ENCODE assay signal across 9 cellular contexts in the genomic region with DNA sequence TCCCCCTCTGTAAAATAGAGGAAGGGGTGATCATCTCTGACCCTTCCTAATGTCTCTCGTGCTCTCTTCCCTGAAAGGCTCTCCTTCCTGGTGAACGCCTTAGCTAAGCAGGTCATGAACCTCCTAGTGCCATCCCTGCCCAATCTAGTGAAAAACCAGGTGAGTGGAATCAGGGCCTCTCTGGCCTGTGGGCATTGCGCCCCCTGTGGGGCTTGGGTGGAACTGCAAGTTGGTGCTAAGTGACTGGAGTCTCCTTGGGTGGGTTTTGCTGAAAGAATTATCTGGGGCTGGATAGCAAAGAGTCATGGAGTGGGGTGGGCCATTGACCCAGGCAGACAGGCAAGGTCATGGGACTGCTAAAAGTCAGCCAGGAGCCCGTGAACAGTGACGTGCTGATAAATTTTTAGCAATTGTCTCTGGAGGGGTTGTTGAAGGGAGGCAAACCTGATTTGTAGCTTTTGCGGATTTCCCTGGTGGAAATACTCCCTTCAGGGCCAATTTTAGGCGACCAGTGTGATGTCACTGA. TPM values are rescaled to one million over a fixed set of nuclear protein-coding genes. Genes with fewer than 3 reads are reported as not detected.
DNase-seq lines count a peak whose midpoint lies in the region; ATAC-seq, FAIRE-seq and TF ChIP-seq lines count a peak whose summit lies in the region.
"Had no signal": no experiment of that assay in that cellular context is flagged by ENCODE, and none has a peak within 500 bp of the region (broad histone marks: within the 10 kb centered on the region; RNA-seq: fewer than 3 reads in every experiment).

No MANE protein-coding gene starts in this region.

- H3K9me2 ChIP-seq in OCI-LY7 (ENCODE audit: insufficient read depth, low read length), result no peaks in the 10 kb centered on the region

- DNase-seq in AG08396 (ENCODE audit: low spot score) (peak; percentile 52), GM19238 (ENCODE audit: insufficient read length, low spot score) (peak; percentile 66), OCI-LY7 (ENCODE audit: low spot score) (peak; percentile 61), frontal cortex (ENCODE audit: low spot score in 2 of 2) (peak; percentile 33 to 48), retina (peak; percentile 41)
- peak; percentile 55 to 58 for DNase-seq in activated T-helper 1 cell treated with anti-CD3 and anti-CD28 coated beads, Interleukin-2, amount 50 U/mL, for 16 hours (ENCODE audit: low read depth in 1 of 2, low spot score in 1 of 2)

- no peaks in the 10 kb centered on the region for H3K36me3 ChIP-seq in OCI-LY7 (ENCODE audit: insufficient read depth, low read length)

- no peak for FAIRE-seq in frontal cortex (lab: Jason Lieb, UNC)

- no peaks in the 10 kb centered on the region for H3K79me2 ChIP-seq in OCI-LY7 (ENCODE audit: insufficient read depth, low read depth, low read length)

- no peaks in the 10 kb centered on the region for H3K4me1 ChIP-seq in OCI-LY7 (ENCODE audit: insufficient read depth, low read length, poor library complexity, severe bottlenecking)

- intact Hi-C loops in OCI-LY7 (cut with micrococcal nuclease; ENCODE audit: unreplicated experiment), result loop anchor here (5.0 kb wide), 1 partner anchor 390 kb away; no protein-coding TSS in a partner anchor

- TF ChIP-seq CTCF in OCI-LY7 (conservative IDR thresholded peaks at IDR 0.05; ENCODE audit: low read length), result peak; percentile 99

- ATAC-seq in GM18868 (IDR thresholded peaks at IDR 0.05; ENCODE audit: unreplicated experiment), result no peak
- no peak for ATAC-seq in HG02678 (IDR thresholded peaks at IDR 0.05; ENCODE audit: unreplicated experiment)
- ATAC-seq: right cardiac atrium had no signal

- H3K27ac ChIP-seq in OCI-LY7 (ENCODE audit: low read depth, low read length, poor library complexity, severe bottlenecking), result no peak overlapping the region

- no peak overlapping the region for H2AFZ ChIP-seq in OCI-LY7 (ENCODE audit: low read length)

- H3K4me2 ChIP-seq in OCI-LY7 (ENCODE audit: low read length), result no peak overlapping the region

- CTCF ChIA-PET in OCI-LY7 (lab: Charles Lee; ENCODE audit: unreplicated experiment), result no interaction called here

- BruUV-seq in OCI-LY7 (replicated peaks; lab: Mats Ljungman, UMichigan), result no TSS peak

- no peaks in the 10 kb centered on the region for H4K20me1 ChIP-seq in OCI-LY7 (ENCODE audit: insufficient read depth, low read length)

- no peaks in the 10 kb centered on the region for H3K9me3 ChIP-seq in OCI-LY7 (ENCODE audit: low read length)

- H3K4me3 ChIP-seq in OCI-LY7 (ENCODE audit: low read depth, low read length, poor library complexity, severe bottlenecking), result no peak overlapping the region

- POLR2A ChIA-PET in OCI-LY7 (lab: Charles Lee), result no interaction called here

RNA-seq across cellular contexts. Expression of a gene that starts 8.9 kb away (rescaled TPM):
- not detected in 2 replicates for total RNA-seq in OCI-LY7 (2014; rRNA removed; shearing (Covaris generic))
- total RNA-seq in OCI-LY7 (2022), result not detected in 2 replicates
- total RNA-seq in frontal cortex, result not detected
- total RNA-seq: right cardiac atrium had no signal

RNA-seq across cellular contexts. Expression of a gene that starts 56.1 kb away (rescaled TPM):
- total RNA-seq in OCI-LY7 (2014; rRNA removed; shearing (Covaris generic)), result not detected in 2 replicates
- total RNA-seq in OCI-LY7 (2022), result not detected in 2 replicates
- total RNA-seq in frontal cortex, result not detected
- total RNA-seq: right cardiac atrium had no signal
